In the genomic region with DNA sequence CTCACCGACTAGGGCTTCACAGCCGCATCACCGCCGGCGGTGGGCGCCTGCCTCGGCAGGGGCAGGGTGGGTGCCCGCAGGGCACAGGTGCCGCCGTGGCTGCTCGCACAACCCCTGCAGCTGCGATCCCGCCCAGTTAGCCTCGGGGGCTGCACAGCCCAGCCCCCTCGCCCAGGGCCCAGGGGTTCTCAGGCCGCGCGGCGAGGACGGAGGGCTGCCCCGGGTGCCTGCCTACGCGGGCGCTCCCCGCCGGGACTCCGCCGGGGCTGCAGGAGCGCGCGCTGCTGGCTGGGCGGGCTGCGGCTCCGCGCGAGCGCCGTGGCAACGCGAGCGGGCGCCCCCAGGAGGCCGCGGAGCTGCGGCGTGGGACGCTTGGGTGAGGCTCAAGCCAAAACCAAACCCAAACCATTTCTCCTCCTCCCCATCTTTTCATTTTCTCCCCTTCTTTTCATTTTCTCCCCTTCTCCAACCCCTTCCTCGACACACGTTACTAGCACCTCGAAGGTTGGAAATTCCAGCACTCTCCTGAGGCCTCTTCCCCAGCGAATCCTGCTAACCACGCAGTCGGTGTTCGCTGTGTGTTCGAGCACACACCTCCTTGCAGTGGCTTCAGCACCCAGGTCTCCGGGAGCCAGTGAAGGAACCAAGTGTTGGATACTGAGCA, we compare ENCODE assay signal across 1 cellular context.
TF ChIP-seq lines count a peak whose summit lies in the region.

A gene with protein sequence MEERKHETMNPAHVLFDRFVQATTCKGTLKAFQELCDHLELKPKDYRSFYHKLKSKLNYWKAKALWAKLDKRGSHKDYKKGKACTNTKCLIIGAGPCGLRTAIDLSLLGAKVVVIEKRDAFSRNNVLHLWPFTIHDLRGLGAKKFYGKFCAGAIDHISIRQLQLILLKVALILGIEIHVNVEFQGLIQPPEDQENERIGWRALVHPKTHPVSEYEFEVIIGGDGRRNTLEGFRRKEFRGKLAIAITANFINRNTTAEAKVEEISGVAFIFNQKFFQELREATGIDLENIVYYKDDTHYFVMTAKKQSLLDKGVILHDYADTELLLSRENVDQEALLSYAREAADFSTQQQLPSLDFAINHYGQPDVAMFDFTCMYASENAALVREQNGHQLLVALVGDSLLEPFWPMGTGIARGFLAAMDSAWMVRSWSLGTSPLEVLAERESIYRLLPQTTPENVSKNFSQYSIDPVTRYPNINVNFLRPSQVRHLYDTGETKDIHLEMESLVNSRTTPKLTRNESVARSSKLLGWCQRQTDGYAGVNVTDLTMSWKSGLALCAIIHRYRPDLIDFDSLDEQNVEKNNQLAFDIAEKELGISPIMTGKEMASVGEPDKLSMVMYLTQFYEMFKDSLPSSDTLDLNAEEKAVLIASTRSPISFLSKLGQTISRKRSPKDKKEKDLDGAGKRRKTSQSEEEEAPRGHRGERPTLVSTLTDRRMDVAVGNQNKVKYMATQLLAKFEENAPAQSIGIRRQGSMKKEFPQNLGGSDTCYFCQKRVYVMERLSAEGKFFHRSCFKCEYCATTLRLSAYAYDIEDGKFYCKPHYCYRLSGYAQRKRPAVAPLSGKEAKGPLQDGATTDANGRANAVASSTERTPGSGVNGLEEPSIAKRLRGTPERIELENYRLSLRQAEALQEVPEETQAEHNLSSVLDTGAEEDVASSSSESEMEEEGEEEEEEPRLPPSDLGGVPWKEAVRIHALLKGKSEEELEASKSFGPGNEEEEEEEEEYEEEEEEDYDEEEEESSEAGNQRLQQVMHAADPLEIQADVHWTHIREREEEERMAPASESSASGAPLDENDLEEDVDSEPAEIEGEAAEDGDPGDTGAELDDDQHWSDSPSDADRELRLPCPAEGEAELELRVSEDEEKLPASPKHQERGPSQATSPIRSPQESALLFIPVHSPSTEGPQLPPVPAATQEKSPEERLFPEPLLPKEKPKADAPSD (N-terminal part only) (minus strand): TSS at position 286 of the 664 bp plus-strand sequence. CDS start 117,749 bp downstream, outside the sequence.

TF ChIP-seq in HepG2, 621 proteins besides CTCF, POLR2A, EP300 and RAD21 (continued from another document):
- TF ChIP-seq, protein P1, sequence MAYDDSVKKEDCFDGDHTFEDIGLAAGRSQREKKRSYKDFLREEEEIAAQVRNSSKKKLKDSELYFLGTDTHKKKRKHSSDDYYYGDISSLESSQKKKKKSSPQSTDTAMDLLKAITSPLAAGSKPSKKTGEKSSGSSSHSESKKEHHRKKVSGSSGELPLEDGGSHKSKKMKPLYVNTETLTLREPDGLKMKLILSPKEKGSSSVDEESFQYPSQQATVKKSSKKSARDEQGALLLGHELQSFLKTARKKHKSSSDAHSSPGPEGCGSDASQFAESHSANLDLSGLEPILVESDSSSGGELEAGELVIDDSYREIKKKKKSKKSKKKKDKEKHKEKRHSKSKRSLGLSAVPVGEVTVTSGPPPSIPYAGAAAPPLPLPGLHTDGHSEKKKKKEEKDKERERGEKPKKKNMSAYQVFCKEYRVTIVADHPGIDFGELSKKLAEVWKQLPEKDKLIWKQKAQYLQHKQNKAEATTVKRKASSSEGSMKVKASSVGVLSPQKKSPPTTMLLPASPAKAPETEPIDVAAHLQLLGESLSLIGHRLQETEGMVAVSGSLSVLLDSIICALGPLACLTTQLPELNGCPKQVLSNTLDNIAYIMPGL (CRISPR knock-in tag; IDR thresholded peaks at IDR 0.05; ENCODE audit: borderline replicate concordance in 1 of 2, low read depth in 1 of 2): 0 out of 4 replicates have a peak, but pooled peaks of 1 of the 2 experiments have one; percentile 16
- TF ChIP-seq, protein P2, sequence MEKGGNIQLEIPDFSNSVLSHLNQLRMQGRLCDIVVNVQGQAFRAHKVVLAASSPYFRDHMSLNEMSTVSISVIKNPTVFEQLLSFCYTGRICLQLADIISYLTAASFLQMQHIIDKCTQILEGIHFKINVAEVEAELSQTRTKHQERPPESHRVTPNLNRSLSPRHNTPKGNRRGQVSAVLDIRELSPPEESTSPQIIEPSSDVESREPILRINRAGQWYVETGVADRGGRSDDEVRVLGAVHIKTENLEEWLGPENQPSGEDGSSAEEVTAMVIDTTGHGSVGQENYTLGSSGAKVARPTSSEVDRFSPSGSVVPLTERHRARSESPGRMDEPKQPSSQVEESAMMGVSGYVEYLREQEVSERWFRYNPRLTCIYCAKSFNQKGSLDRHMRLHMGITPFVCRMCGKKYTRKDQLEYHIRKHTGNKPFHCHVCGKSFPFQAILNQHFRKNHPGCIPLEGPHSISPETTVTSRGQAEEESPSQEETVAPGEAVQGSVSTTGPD (CRISPR knock-in tag; IDR thresholded peaks at IDR 0.05): no peak
- TF ChIP-seq ZNF124 (CRISPR knock-in tag; IDR thresholded peaks at IDR 0.05) (no peak), POLR2AphosphoS5 (IDR thresholded peaks at IDR 0.05; ENCODE audit: low read depth, low read length) (no peak), KDM6A (CRISPR knock-in tag; IDR thresholded peaks at IDR 0.05; ENCODE audit: low read depth) (no peak), SOX6 (IDR thresholded peaks at IDR 0.05) (no peak), SOX6 (CRISPR knock-in tag; IDR thresholded peaks at IDR 0.05) (no peak), KLF15 (CRISPR knock-in tag; IDR thresholded peaks at IDR 0.05; ENCODE audit: borderline replicate concordance) (no peak), ZNF44 (CRISPR knock-in tag; IDR thresholded peaks at IDR 0.05) (no peak), SMC3 (IDR thresholded peaks at IDR 0.05; ENCODE audit: low read length) (peak; percentile 22; the same call in 1 of the 2 replicates), DMAP1 (CRISPR knock-in tag; IDR thresholded peaks at IDR 0.05) (0 out of 2 replicates have a peak, but pooled peaks have one; percentile 17), ZNF703 (CRISPR knock-in tag; IDR thresholded peaks at IDR 0.05; ENCODE audit: borderline replicate concordance) (no peak), SIN3B (IDR thresholded peaks at IDR 0.05; ENCODE audit: low read length) (no peak), ZNF713 (CRISPR knock-in tag; IDR thresholded peaks at IDR 0.05) (no peak), SKI (IDR thresholded peaks at IDR 0.05; ENCODE audit: partially characterized antibody) (no peak), SRSF9 (IDR thresholded peaks at IDR 0.05; ENCODE audit: borderline replicate concordance, insufficient read depth, low read depth, low read length, poor library complexity, severe bottlenecking) (no peak), SNAI1 (CRISPR knock-in tag; IDR thresholded peaks at IDR 0.05; ENCODE audit: borderline replicate concordance) (no peak), ZNF557 (CRISPR knock-in tag; IDR thresholded peaks at IDR 0.05) (no peak)
- TF ChIP-seq, protein P3, sequence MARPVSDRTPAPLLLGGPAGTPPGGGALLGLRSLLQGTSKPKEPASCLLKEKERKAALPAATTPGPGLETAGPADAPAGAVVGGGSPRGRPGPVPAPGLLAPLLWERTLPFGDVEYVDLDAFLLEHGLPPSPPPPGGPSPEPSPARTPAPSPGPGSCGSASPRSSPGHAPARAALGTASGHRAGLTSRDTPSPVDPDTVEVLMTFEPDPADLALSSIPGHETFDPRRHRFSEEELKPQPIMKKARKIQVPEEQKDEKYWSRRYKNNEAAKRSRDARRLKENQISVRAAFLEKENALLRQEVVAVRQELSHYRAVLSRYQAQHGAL (CRISPR knock-in tag; IDR thresholded peaks at IDR 0.05; ENCODE audit: not compliant biosample characterization): no peak
- TF ChIP-seq, protein P4, sequence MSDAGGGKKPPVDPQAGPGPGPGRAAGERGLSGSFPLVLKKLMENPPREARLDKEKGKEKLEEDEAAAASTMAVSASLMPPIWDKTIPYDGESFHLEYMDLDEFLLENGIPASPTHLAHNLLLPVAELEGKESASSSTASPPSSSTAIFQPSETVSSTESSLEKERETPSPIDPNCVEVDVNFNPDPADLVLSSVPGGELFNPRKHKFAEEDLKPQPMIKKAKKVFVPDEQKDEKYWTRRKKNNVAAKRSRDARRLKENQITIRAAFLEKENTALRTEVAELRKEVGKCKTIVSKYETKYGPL (CRISPR knock-in tag; IDR thresholded peaks at IDR 0.05): no peak
- TF ChIP-seq, protein P5, sequence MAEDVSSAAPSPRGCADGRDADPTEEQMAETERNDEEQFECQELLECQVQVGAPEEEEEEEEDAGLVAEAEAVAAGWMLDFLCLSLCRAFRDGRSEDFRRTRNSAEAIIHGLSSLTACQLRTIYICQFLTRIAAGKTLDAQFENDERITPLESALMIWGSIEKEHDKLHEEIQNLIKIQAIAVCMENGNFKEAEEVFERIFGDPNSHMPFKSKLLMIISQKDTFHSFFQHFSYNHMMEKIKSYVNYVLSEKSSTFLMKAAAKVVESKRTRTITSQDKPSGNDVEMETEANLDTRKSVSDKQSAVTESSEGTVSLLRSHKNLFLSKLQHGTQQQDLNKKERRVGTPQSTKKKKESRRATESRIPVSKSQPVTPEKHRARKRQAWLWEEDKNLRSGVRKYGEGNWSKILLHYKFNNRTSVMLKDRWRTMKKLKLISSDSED (CRISPR knock-in tag; IDR thresholded peaks at IDR 0.05): no peak
- TF ChIP-seq, protein P6, sequence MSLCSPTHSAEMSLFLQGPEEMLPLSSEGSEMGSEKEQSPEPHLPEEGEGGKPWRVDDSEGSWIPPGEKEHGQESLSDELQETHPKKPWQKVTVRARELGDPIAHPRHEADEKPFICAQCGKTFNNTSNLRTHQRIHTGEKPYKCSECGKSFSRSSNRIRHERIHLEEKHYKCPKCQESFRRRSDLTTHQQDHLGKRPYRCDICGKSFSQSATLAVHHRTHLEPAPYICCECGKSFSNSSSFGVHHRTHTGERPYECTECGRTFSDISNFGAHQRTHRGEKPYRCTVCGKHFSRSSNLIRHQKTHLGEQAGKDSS (CRISPR knock-in tag; IDR thresholded peaks at IDR 0.05; ENCODE audit: borderline replicate concordance, low read depth): no peak
- TF ChIP-seq, protein P7, sequence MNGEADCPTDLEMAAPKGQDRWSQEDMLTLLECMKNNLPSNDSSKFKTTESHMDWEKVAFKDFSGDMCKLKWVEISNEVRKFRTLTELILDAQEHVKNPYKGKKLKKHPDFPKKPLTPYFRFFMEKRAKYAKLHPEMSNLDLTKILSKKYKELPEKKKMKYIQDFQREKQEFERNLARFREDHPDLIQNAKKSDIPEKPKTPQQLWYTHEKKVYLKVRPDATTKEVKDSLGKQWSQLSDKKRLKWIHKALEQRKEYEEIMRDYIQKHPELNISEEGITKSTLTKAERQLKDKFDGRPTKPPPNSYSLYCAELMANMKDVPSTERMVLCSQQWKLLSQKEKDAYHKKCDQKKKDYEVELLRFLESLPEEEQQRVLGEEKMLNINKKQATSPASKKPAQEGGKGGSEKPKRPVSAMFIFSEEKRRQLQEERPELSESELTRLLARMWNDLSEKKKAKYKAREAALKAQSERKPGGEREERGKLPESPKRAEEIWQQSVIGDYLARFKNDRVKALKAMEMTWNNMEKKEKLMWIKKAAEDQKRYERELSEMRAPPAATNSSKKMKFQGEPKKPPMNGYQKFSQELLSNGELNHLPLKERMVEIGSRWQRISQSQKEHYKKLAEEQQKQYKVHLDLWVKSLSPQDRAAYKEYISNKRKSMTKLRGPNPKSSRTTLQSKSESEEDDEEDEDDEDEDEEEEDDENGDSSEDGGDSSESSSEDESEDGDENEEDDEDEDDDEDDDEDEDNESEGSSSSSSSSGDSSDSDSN (CRISPR knock-in tag; IDR thresholded peaks at IDR 0.05): no peak; the same call in 1 of the 2 replicates
- TF ChIP-seq, protein P8, sequence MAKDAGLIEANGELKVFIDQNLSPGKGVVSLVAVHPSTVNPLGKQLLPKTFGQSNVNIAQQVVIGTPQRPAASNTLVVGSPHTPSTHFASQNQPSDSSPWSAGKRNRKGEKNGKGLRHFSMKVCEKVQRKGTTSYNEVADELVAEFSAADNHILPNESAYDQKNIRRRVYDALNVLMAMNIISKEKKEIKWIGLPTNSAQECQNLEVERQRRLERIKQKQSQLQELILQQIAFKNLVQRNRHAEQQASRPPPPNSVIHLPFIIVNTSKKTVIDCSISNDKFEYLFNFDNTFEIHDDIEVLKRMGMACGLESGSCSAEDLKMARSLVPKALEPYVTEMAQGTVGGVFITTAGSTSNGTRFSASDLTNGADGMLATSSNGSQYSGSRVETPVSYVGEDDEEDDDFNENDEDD (CRISPR knock-in tag; IDR thresholded peaks at IDR 0.05; ENCODE audit: borderline replicate concordance): peak; percentile 53; the same call in 1 of the 2 replicates
